8 cellular contexts compared by ENCODE assay signal in the genomic region with DNA sequence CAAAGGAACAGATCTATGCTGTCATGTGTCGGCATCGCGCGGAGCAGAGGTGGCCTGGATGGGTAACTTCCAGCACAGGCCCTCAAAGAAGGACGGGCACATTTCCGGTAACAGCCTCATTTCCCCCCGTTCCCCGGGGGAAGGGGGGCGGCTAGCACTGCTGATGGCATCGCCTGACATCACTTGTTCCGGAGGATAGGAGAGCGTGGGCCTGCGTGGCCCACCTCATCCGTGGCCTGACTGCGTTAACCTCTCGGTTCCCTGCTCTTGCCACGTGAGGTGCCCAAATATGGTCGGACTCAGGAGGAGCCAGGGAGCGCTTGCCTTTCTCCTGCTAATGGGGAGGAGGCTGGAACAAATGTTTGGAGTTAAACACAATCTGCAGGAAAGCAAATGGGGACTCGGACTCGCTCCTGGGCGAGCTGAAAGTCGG. TPM values are rescaled to one million over a fixed set of nuclear protein-coding genes. Genes with fewer than 3 reads are reported as not detected.
DNase-seq lines count a peak whose midpoint lies in the region; ATAC-seq, FAIRE-seq and TF ChIP-seq lines count a peak whose summit lies in the region.

TSS of gene AKAP12 (plus strand) at position 365 of the 433 bp plus-strand sequence. CDS start 596 bp downstream, outside the sequence.

- H4K20me1 ChIP-seq in GM12878 (ENCODE audit: control insufficient read depth, insufficient read depth), result no peaks in the 10 kb centered on the region

- H3K79me2 ChIP-seq in GM12878 (ENCODE audit: control insufficient read depth, insufficient read depth, low read length), result no peaks in the 10 kb centered on the region

- H3K36me3 Mint-ChIP-seq in activated CD4-positive, alpha-beta T cell treated with anti-CD3 and anti-CD28 coated beads, Interleukin-2, amount 10 ng/mL, durations not matched to agents 24 days and 14 days (ENCODE audit: low read depth), result no peaks in the 10 kb centered on the region

- peaks cover 6% of the 10 kb centered on the region for H3K4me1 Mint-ChIP-seq in activated CD4-positive, alpha-beta T cell treated with anti-CD3 and anti-CD28 coated beads, Interleukin-2, amount 10 ng/mL, durations not matched to agents 24 days and 14 days

- RAD21 ChIA-PET in GM12878 (lab: Charles Lee; ENCODE audit: unreplicated experiment), result no interaction called here

- H3K4me3 Mint-ChIP-seq in activated CD4-positive, alpha-beta T cell treated with anti-CD3 and anti-CD28 coated beads, Interleukin-2, amount 10 ng/mL, durations not matched to agents 24 days and 14 days, result peak within 1 kb of the TSS; percentile 85

- TF ChIP-seq RAD21 in GM12878 (IDR thresholded peaks at IDR 0.05; ENCODE audit: insufficient read depth, low read depth, low read length), result no peak

- SMC1A ChIA-PET in GM12878 (lab: Charles Lee; ENCODE audit: uncharacterized antibody, unreplicated experiment), result no interaction called here

- peaks cover 71% of the 10 kb centered on the region for H3K27me3 Mint-ChIP-seq in activated CD4-positive, alpha-beta T cell treated with anti-CD3 and anti-CD28 coated beads, Interleukin-2, amount 10 ng/mL, durations not matched to agents 24 days and 14 days

- POLR2A ChIA-PET in GM12878 (lab: Charles Lee), result no interaction called here
- POLR2A ChIA-PET in GM10248 (lab: Yijun Ruan, JAX), result no interaction called here

- peak within 1 kb of the TSS; percentile 69 for H3K4me2 ChIP-seq in GM12878 (ENCODE audit: control insufficient read depth, insufficient read depth)

- H3K36me3 ChIP-seq in GM12878 (ENCODE audit: control insufficient read depth in 2 of 2, insufficient read depth in 2 of 2, low read length in 1 of 2), result no peaks in the 10 kb centered on the region
- H3K36me3 ChIP-seq in iPS-18a (ENCODE audit: control insufficient read depth, low read depth, low read length), result no peaks in the 10 kb centered on the region

- no TSS peak for BruUV-seq in GM12878 (replicated peaks; lab: Mats Ljungman, UMichigan)

- no peak for TF ChIP-seq EP300 in GM12878 (IDR thresholded peaks at IDR 0.05; ENCODE audit: borderline replicate concordance in 1 of 2, control insufficient read depth in 1 of 2, low read depth in 2 of 2, low read length in 2 of 2)

- H3K27me3 ChIP-seq in GM12878 (replicated peaks in 1 of 2; ENCODE audit: control insufficient read depth in 2 of 2, insufficient read depth in 2 of 2, low read length in 1 of 2) (peaks cover 11 to 24% of the 10 kb centered on the region in 2 experiments), iPS-18a (ENCODE audit: control insufficient read depth, insufficient read depth, low read length) (peaks cover 21% of the 10 kb centered on the region)

- no peak within 1 kb of the TSS for H3K27ac Mint-ChIP-seq in activated CD4-positive, alpha-beta T cell treated with anti-CD3 and anti-CD28 coated beads, Interleukin-2, amount 10 ng/mL, durations not matched to agents 24 days and 14 days

- H2AFZ ChIP-seq in GM12878 (ENCODE audit: control insufficient read depth, low read depth, low read length), result no peak within 1 kb of the TSS

- WGBS in GM12878 (ENCODE audit: insufficient coverage, insufficient replicate concordance, low lambda C conversion rate, missing lambda C conversion rate), result 28% methylated on average over 23 of the region's 23 CpGs

- no peak for FAIRE-seq in GM12878 (lab: Jason Lieb, UNC)

- no peaks in the 10 kb centered on the region for H3K9me3 ChIP-seq in GM12878 (replicated peaks; ENCODE audit: control insufficient read depth, insufficient read depth, low read length)
- no peaks in the 10 kb centered on the region for H3K9me3 ChIP-seq in iPS-18a (ENCODE audit: control insufficient read depth, low read depth, low read length)

- in situ Hi-C loops in GM12878 (cut with MboI), result no loop called here

- no peak for DNase-seq in activated CD4-positive, alpha-beta T cell treated with anti-CD3 and anti-CD28 coated beads, Interleukin-2, amount 10 ng/mL, durations not matched to agents 24 days and 14 days
- DNase-seq in activated CD4-positive, alpha-beta T cell treated with anti-CD3 and anti-CD28 coated beads, Interleukin-2, amount 50 U/mL, for 4 hours, result no peak
- DNase-seq in GM12878 (ENCODE audit: low read depth, low spot score), result no peak
- no peak for DNase-seq in skeletal muscle cell (ENCODE audit: low read depth)
- no peak for DNase-seq in GM10248 (ENCODE audit: extremely low spot score)
- DNase-seq in OCI-M1 (lab: John Stamatoyannopoulos, UW), result no peak

- CTCF ChIA-PET in GM12878 (lab: Yijun Ruan, JAX) (no interaction called here), GM10248 (lab: Yijun Ruan, JAX) (interaction anchor here (1.7 kb wide), 1 partner anchor 85 kb away, joined by 3 read pairs; no protein-coding TSS in a partner anchor)

- intact Hi-C loops in activated CD4-positive, alpha-beta T cell treated with anti-CD3 and anti-CD28 coated beads, Interleukin-2, amount 10 ng/mL, durations not matched to agents 24 days and 14 days (cut with micrococcal nuclease), result loop anchor here (2.0 kb wide), 2 partner anchors 49 to 85 kb away; no protein-coding TSS in a partner anchor
- intact Hi-C loops in GM12878 (cut with micrococcal nuclease; ENCODE audit: unreplicated experiment), result no loop called here

- TF ChIP-seq CTCF in GM12878 (IDR thresholded peaks at IDR 0.05 in 2 of 3, conservative IDR thresholded peaks at IDR 0.05 in 1 of 3; ENCODE audit: control insufficient read depth in 2 of 3, extremely low read depth in 1 of 3, insufficient read depth in 1 of 3, low read depth in 3 of 3, low read length in 3 of 3) (no peak), GM10248 (IDR thresholded peaks at IDR 0.05; ENCODE audit: control extremely low read depth, extremely low read depth, low read depth, missing control alignments) (no peak)

- no peaks in the 10 kb centered on the region for H3K4me1 ChIP-seq in GM12878 (ENCODE audit: control insufficient read depth, insufficient read depth, low read length)
- peaks cover 14% of the 10 kb centered on the region for H3K4me1 ChIP-seq in iPS-18a (ENCODE audit: control insufficient read depth, low read depth, low read length)

- no peak for ATAC-seq in GM12878
- ATAC-seq in HG02642 (IDR thresholded peaks at IDR 0.05; ENCODE audit: poor library complexity, unreplicated experiment), result no peak

- H3K27ac ChIP-seq in GM12878 (ENCODE audit: control insufficient read depth, insufficient read depth), result no peak within 1 kb of the TSS
- no peak within 1 kb of the TSS for H3K27ac ChIP-seq in iPS-18a (ENCODE audit: low read length)

- no peak within 1 kb of the TSS for H3K4me3 ChIP-seq in GM12878
- peak within 1 kb of the TSS; percentile 77 for H3K4me3 ChIP-seq in iPS-18a (ENCODE audit: low read length)
- peak within 1 kb of the TSS; percentile 80 for H3K4me3 ChIP-seq in skeletal muscle cell (ENCODE audit: low read depth, low read length)

- no peak for TF ChIP-seq POLR2A in GM12878 (IDR thresholded peaks at IDR 0.05; ENCODE audit: low read depth, low read length)

- H3K9me3 Mint-ChIP-seq in activated CD4-positive, alpha-beta T cell treated with anti-CD3 and anti-CD28 coated beads, Interleukin-2, amount 10 ng/mL, durations not matched to agents 24 days and 14 days, result no peaks in the 10 kb centered on the region

- no peak within 1 kb of the TSS for H3K9ac ChIP-seq in GM12878 (ENCODE audit: control insufficient read depth, insufficient read depth, low read length)
- H3K9ac ChIP-seq in iPS-18a (ENCODE audit: low read length), result peak within 1 kb of the TSS; percentile 72

TF ChIP-seq in GM12878, 131 proteins besides CTCF, POLR2A, EP300 and RAD21 (continues in another document):
- TF ChIP-seq TCF12 (IDR thresholded peaks at IDR 0.05; ENCODE audit: low read depth, low read length), result no peak
- TF ChIP-seq, protein P1, sequence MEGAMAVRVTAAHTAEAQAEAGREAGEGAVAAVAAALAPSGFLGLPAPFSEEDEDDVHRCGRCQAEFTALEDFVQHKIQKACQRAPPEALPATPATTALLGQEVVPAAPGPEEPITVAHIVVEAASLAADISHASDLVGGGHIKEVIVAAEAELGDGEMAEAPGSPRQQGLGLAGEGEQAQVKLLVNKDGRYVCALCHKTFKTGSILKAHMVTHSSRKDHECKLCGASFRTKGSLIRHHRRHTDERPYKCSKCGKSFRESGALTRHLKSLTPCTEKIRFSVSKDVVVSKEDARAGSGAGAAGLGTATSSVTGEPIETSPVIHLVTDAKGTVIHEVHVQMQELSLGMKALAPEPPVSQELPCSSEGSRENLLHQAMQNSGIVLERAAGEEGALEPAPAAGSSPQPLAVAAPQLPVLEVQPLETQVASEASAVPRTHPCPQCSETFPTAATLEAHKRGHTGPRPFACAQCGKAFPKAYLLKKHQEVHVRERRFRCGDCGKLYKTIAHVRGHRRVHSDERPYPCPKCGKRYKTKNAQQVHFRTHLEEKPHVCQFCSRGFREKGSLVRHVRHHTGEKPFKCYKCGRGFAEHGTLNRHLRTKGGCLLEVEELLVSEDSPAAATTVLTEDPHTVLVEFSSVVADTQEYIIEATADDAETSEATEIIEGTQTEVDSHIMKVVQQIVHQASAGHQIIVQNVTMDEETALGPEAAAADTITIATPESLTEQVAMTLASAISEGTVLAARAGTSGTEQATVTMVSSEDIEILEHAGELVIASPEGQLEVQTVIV (IDR thresholded peaks at IDR 0.05; ENCODE audit: borderline replicate concordance, partially characterized antibody), result no peak
- no peak for TF ChIP-seq PAX8 (IDR thresholded peaks at IDR 0.05)

RNA-seq across cellular contexts. Expression of gene AKAP12, which starts in this region (rescaled TPM):
- total RNA-seq in activated CD4-positive, alpha-beta T cell treated with anti-CD3 and anti-CD28 coated beads, Interleukin-2, amount 10 ng/mL, durations not matched to agents 24 days and 14 days, result 1.0 and 1.1 TPM in 2 replicates
- total RNA-seq in GM12878 (2013; cell fraction: nucleolus; rRNA removed), result 0.15 and 0.44 TPM in 2 replicates
- total RNA-seq in GM12878 (2014; rRNA removed), result under 0.01 TPM in 1 of 2 replicates, not detected in the other
- total RNA-seq in GM12878 (2014; rRNA removed; fragmentation: Illumina TruSeq; extraction: Trizol), result not detected in 2 replicates
- 0.35 and 0.72 TPM in 2 replicates for total RNA-seq in GM12878 (2021)
- not detected for polyA plus RNA-seq in GM12878 (2011; ENCODE audit: low read depth)
- 0.01 TPM in 2 replicates for polyA plus RNA-seq in GM12878 (2011; rRNA removed)
- polyA plus RNA-seq in GM12878 (2011; cell fraction: cytosol; rRNA removed), result 0.01 and 0.02 TPM in 2 replicates
- 0.09 TPM in 2 replicates for polyA plus RNA-seq in GM12878 (2011; cell fraction: nucleus; rRNA removed)
- 0.04 and 0.11 TPM in 2 replicates for polyA plus RNA-seq in GM12878 (2012)
- polyA plus RNA-seq in GM12878 (2014; fragmentation: Illumina TruSeq; extraction: Trizol), result 0.01 TPM in 1 of 2 replicates, not detected in the other
- under 1 TPM in 1 of 2 experiments, not detected in 1; under 0.01 TPM for polyA plus RNA-seq in GM12878 (2014; fragmentation: Nextera tagmentation; extraction: Ambion mirVana)
- polyA plus RNA-seq in GM12878 (2014; rRNA removed), result not detected in 2 replicates
- under 1 TPM; 0.10 to 0.11 TPM for polyA plus RNA-seq in GM12878 (2016; fragmentation: Nextera tagmentation; extraction: Ambion mirVana)
- not detected in 2 replicates for polyA minus RNA-seq in GM12878 (2011; rRNA and poly(A)+ RNA removed)
- polyA minus RNA-seq in GM12878 (2011; cell fraction: cytosol; rRNA and poly(A)+ RNA removed), result not detected in 2 replicates
- polyA minus RNA-seq in GM12878 (2011; cell fraction: nucleus; rRNA and poly(A)+ RNA removed), result not detected in 2 replicates
